Comparison of ENCODE assay signal across 29 cellular contexts in the genomic region with DNA sequence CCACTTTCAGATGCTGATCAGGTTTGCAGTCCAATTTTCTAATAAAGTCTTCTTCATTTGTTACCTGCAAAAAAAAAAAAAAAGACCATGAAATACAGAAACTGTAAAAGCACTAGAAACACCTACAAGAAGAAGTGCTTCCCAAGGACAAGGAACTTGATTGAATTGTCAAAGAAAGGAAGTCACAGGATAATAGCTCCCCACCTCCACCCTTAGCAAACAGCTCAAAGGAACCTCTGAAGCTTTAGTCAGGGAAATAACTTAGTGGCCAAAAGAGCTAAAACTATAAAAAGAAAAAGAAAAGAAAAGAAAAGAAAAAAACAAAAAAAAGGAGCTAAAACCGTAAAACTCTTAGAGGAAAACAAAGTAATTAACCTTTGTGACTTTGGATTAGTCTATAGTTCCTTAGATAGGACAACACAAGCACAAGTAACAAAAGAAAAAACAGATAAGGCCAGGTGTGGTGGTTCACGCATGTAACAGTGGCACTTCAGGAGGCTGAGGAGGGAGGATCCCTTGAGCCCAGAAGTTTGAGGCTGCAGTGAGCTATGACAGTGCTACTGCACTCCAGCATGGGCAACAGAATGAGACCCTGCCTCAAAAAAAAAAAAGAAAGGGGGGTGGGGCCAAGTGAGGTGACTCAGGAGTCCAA.
"Had no signal": no experiment of that assay in that cellular context is flagged by ENCODE, and none has a peak within 500 bp of the region (broad histone marks: within the 10 kb centered on the region; RNA-seq: fewer than 3 reads in every experiment).

No MANE protein-coding gene starts in this region.

- H3K9me3 ChIP-seq: left ventricle myocardium inferior, neutrophil, psoas muscle, right atrium auricular region, right lobe of liver, stomach, testis, thyroid gland, transverse colon, upper lobe of left lung, vagina had no signal

- H3K9me3 Mint-ChIP-seq: immature natural killer cell; mesothelial cell of epicardium; naive thymus-derived CD4-positive, alpha-beta T cell; natural killer cell treated with Interleukin-12 subunit alpha and Interleukin-12 subunit beta and Interleukin-15 and Interleukin-18, amount 100 ng/mL, for 72 hours; neural crest cell; stimulated activated naive B cell treated with anti-CD40 and anti-IgM and Interleukin-4, amounts not matched to agents 10 μg/mL and 1 μg/mL and 100 μg/mL, for 72 hours had no signal

- H3K4me3 ChIP-seq: left ventricle myocardium inferior, lung, psoas muscle, right atrium auricular region, right lobe of liver, stomach, testis, thyroid gland, transverse colon, upper lobe of left lung, vagina had no signal

- H3K9ac ChIP-seq: parathyroid adenoma had no signal

- H3K27me3 ChIP-seq: neutrophil, right atrium auricular region, right lobe of liver, stomach, testis, thyroid gland, transverse colon, upper lobe of left lung, vagina had no signal

- ATAC-seq: naive thymus-derived CD4-positive, alpha-beta T cell; natural killer cell treated with Interleukin-12 subunit alpha and Interleukin-12 subunit beta and Interleukin-15 and Interleukin-18, amount 100 ng/mL, for 72 hours; psoas muscle; right lobe of liver; stimulated activated naive B cell treated with anti-CD40 and anti-IgM and Interleukin-4, amounts not matched to agents 10 μg/mL and 1 μg/mL and 100 μg/mL, for 72 hours; stimulated activated naive CD8-positive, alpha-beta T cell treated with anti-CD3 and anti-CD28 coated beads, Interleukin-15, Interleukin-2, amounts not matched to agents 100 U/mL and 50 U/mL, for 24 hours had no signal

- H3K27ac ChIP-seq: left ventricle myocardium inferior, neutrophil, parathyroid adenoma, psoas muscle, right atrium auricular region, right lobe of liver, stomach, testis, thyroid gland, upper lobe of left lung, vagina had no signal

- FAIRE-seq: islet of Langerhans, kidney had no signal

- H3K4me1 Mint-ChIP-seq: mesothelial cell of epicardium, neural crest cell had no signal

- DNase-seq: hypothalamus; immature natural killer cell; kidney; left ventricle myocardium inferior; mesendoderm; naive thymus-derived CD4-positive, alpha-beta T cell; occipital lobe; psoas muscle; right lobe of liver; stimulated activated CD4-positive, alpha-beta T cell treated with anti-CD3 and anti-CD28 coated beads, Interleukin-12 subunit alpha, Interleukin-12 subunit beta, amount 100 ng/mL, for 4 hours; stimulated activated CD4-positive, alpha-beta T cell treated with anti-CD3 and anti-CD28 coated beads, Interleukin-15, amount 100 ng/mL, for 24 hours; stimulated activated CD4-positive, alpha-beta T cell treated with anti-CD3 and anti-CD28 coated beads, Interleukin-2, amount 100 ng/mL, for 24 hours; stimulated activated CD4-positive, alpha-beta T cell treated with anti-CD3 and anti-CD28 coated beads, Interleukin-4, amount 100 ng/mL, for 1 hour; stimulated activated naive B cell treated with anti-CD40 and anti-IgM and Interleukin-4, amounts not matched to agents 10 μg/mL and 1 μg/mL and 100 μg/mL, for 72 hours; stimulated activated naive CD8-positive, alpha-beta T cell treated with anti-CD3 and anti-CD28 coated beads, Interleukin-15, Interleukin-2, amounts not matched to agents 100 U/mL and 50 U/mL, for 24 hours; stomach; testis; thyroid gland; transverse colon; upper lobe of left lung had no signal

- H2AFZ ChIP-seq: parathyroid adenoma had no signal

- H3K27ac Mint-ChIP-seq: immature natural killer cell; mesothelial cell of epicardium; natural killer cell treated with Interleukin-12 subunit alpha and Interleukin-12 subunit beta and Interleukin-15 and Interleukin-18, amount 100 ng/mL, for 72 hours; stimulated activated naive B cell treated with anti-CD40 and anti-IgM and Interleukin-4, amounts not matched to agents 10 μg/mL and 1 μg/mL and 100 μg/mL, for 72 hours had no signal

- H3K27me3 Mint-ChIP-seq: naive thymus-derived CD4-positive, alpha-beta T cell; natural killer cell treated with Interleukin-12 subunit alpha and Interleukin-12 subunit beta and Interleukin-15 and Interleukin-18, amount 100 ng/mL, for 72 hours; stimulated activated naive B cell treated with anti-CD40 and anti-IgM and Interleukin-4, amounts not matched to agents 10 μg/mL and 1 μg/mL and 100 μg/mL, for 72 hours had no signal

- H3K4me3 Mint-ChIP-seq: immature natural killer cell; mesothelial cell of epicardium; naive thymus-derived CD4-positive, alpha-beta T cell; natural killer cell treated with Interleukin-12 subunit alpha and Interleukin-12 subunit beta and Interleukin-15 and Interleukin-18, amount 100 ng/mL, for 72 hours; neural crest cell; stimulated activated naive B cell treated with anti-CD40 and anti-IgM and Interleukin-4, amounts not matched to agents 10 μg/mL and 1 μg/mL and 100 μg/mL, for 72 hours had no signal

- H3K4me1 ChIP-seq: parathyroid adenoma, psoas muscle, right lobe of liver, testis, upper lobe of left lung, vagina had no signal
